Comparison of ENCODE assay signal across 8 cellular contexts in genomic region chr12:66087365-66087943, GRCh38. TPM values are rescaled to one million over a fixed set of nuclear protein-coding genes. Genes with fewer than 3 reads are reported as not detected.
DNase-seq lines count a peak whose midpoint lies in the region; ATAC-seq, FAIRE-seq and TF ChIP-seq lines count a peak whose summit lies in the region.

No MANE protein-coding gene starts in this region.

- H3K4me3 Mint-ChIP-seq in astrocyte (ENCODE audit: unreplicated experiment) = no peak overlapping the region

- H3K27me3 Mint-ChIP-seq in astrocyte (ENCODE audit: low read depth, unreplicated experiment) = no peaks in the 10 kb centered on the region

- H3K4me2 ChIP-seq in astrocyte (ENCODE audit: low read length) (peak overlapping the region; percentile 63), skeletal muscle satellite cell (ENCODE audit: low read length) (no peak overlapping the region)

- H3K79me2 ChIP-seq in astrocyte (ENCODE audit: insufficient read depth, low read length) = no peaks in the 10 kb centered on the region

- H3K27ac ChIP-seq in astrocyte (ENCODE audit: low read depth, low read length) = no peak overlapping the region

- H3K4me3 ChIP-seq in astrocyte (ENCODE audit: insufficient read depth, low read depth, low read length) (no peak overlapping the region), skeletal muscle satellite cell (ENCODE audit: low read length) (no peak overlapping the region)

- H3K9me3 Mint-ChIP-seq in astrocyte (ENCODE audit: unreplicated experiment) = peaks cover 3% of the 10 kb centered on the region

- peak; percentile 75 for ATAC-seq in GM19467 (IDR thresholded peaks at IDR 0.05; ENCODE audit: unreplicated experiment)

- H3K4me1 ChIP-seq in astrocyte (ENCODE audit: insufficient read depth, low read length) = peaks cover 3% of the 10 kb centered on the region
- peaks cover 10% of the 10 kb centered on the region for H3K4me1 ChIP-seq in skeletal muscle satellite cell (ENCODE audit: control insufficient read depth, insufficient read depth, low read length)

- no peaks in the 10 kb centered on the region for H4K20me1 ChIP-seq in astrocyte (ENCODE audit: insufficient read depth, low read length)

- H3K4me1 Mint-ChIP-seq in astrocyte (ENCODE audit: low read depth, unreplicated experiment) = peaks cover 11% of the 10 kb centered on the region

- no peaks in the 10 kb centered on the region for H3K36me3 Mint-ChIP-seq in astrocyte (ENCODE audit: low read depth, unreplicated experiment)

- TF ChIP-seq CTCF in D721Med (IDR thresholded peaks at IDR 0.05; ENCODE audit: insufficient read depth, missing control alignments) = peak; percentile 91
- TF ChIP-seq CTCF in astrocyte (IDR thresholded peaks at IDR 0.05; ENCODE audit: insufficient read depth, low read depth, low read length) = peak; percentile 92

- FAIRE-seq in D721Med (lab: Jason Lieb, UNC) (no peak), astrocyte (lab: Jason Lieb, UNC) (peak; percentile 86)

- H3K9me3 ChIP-seq in astrocyte (ENCODE audit: insufficient read depth, low read depth, low read length) (no peaks in the 10 kb centered on the region), skeletal muscle satellite cell (replicated peaks; ENCODE audit: low read length) (no peaks in the 10 kb centered on the region)

- no peaks in the 10 kb centered on the region for H3K27me3 ChIP-seq in astrocyte (ENCODE audit: insufficient read depth, low read length)
- no peaks in the 10 kb centered on the region for H3K27me3 ChIP-seq in skeletal muscle satellite cell (ENCODE audit: control insufficient read depth, insufficient read depth, low read length)

- H3K36me3 ChIP-seq in astrocyte (ENCODE audit: insufficient read depth, low read length) (no peaks in the 10 kb centered on the region), skeletal muscle satellite cell (ENCODE audit: insufficient read depth, low read length) (no peaks in the 10 kb centered on the region)

- in situ Hi-C loops in KBM-7 (cut with MboI; ENCODE audit: low pct_unique_long_range_greater_than_20kb, low sequenced_read_pairs) (loop anchor here (25.0 kb wide), 1 partner anchor 775 kb away; no protein-coding TSS in a partner anchor), SK-MEL-5 (cut with HindIII; ENCODE audit: low pct_unique_long_range_greater_than_20kb, low sequenced_read_pairs) (no loop called here)

- DNase-seq in D721Med (ENCODE audit: insufficient read length, low spot score) (no peak), KBM-7 (peak; percentile 73), SK-MEL-5 (ENCODE audit: low read depth, low spot score) (peak; percentile 79), astrocyte (ENCODE audit: low read depth) (peak; percentile 45), hippocampal formation (lab: John Stamatoyannopoulos, UW) (peak; percentile 15 to 49)
- DNase-seq in central memory CD4-positive, alpha-beta T cell = no peak

- no peak overlapping the region for H2AFZ ChIP-seq in astrocyte (ENCODE audit: low read depth, low read length)

- H3K27ac Mint-ChIP-seq in astrocyte (ENCODE audit: unreplicated experiment) = no peak overlapping the region

- H3K9ac ChIP-seq in astrocyte (ENCODE audit: low read length) = peak overlapping the region; percentile 24
- H3K9ac ChIP-seq in skeletal muscle satellite cell (ENCODE audit: low read depth, low read length) = peak overlapping the region; percentile 21

RNA-seq across cellular contexts. Expression of gene LLPH, which starts 43.1 kb away (rescaled TPM):
- 43.1 and 47.3 TPM in 2 replicates for total RNA-seq in SK-MEL-5 (2014; rRNA removed; shearing (Covaris generic))
- 29.7 and 30.2 TPM in 2 replicates for polyA plus RNA-seq in SK-MEL-5 (2015; cell fraction: cytosol; rRNA removed)
- polyA plus RNA-seq in SK-MEL-5 (2015; cell fraction: nucleus; rRNA removed) = 5.7 and 6.9 TPM in 2 replicates
- 34.6 and 37.3 TPM in 2 replicates for total RNA-seq in astrocyte
- 3.1 and 4.3 TPM in 2 replicates for total RNA-seq in skeletal muscle satellite cell (2012; rRNA removed)

Comparison
In these comparisons a context has a peak if more than half of its experiments do, and no peak if none do; other contexts are left out.
1. DNase-seq: peak in KBM-7 (single experiment), SK-MEL-5 (single experiment), astrocyte (single experiment) and hippocampal formation (2 of 2); none in D721Med (single experiment) and central memory CD4-positive, alpha-beta T cell (single experiment).